1 cellular context compared by ENCODE assay signal in genomic region chr14:90518075-90518940, GRCh38.
TF ChIP-seq lines count a peak whose summit lies in the region.

No MANE protein-coding gene starts in this region.

TF ChIP-seq in SK-N-SH, 30 proteins besides CTCF, POLR2A, EP300 and RAD21 (continued from another document):
- TF ChIP-seq ZBTB33 (IDR thresholded peaks at IDR 0.05; ENCODE audit: borderline replicate concordance, low read depth) (no peak), EZH2phosphoT487 (IDR thresholded peaks at IDR 0.05; ENCODE audit: borderline replicate concordance, low read depth) (no peak), GATA2 (CRISPR knock-in tag; IDR thresholded peaks at IDR 0.05) (no peak), FOXJ3 (CRISPR knock-in tag; IDR thresholded peaks at IDR 0.05) (no peak), ELF1 (IDR thresholded peaks at IDR 0.05) (no peak), SMC3 (IDR thresholded peaks at IDR 0.05; ENCODE audit: low read depth, low read length) (no peak), CHD2 (IDR thresholded peaks at IDR 0.05; ENCODE audit: low read length, partially characterized antibody) (no peak), PBX3 (IDR thresholded peaks at IDR 0.05) (no peak), NFIC (IDR thresholded peaks at IDR 0.05; ENCODE audit: borderline replicate concordance) (no peak), POLR2AphosphoS5 (IDR thresholded peaks at IDR 0.05; ENCODE audit: low read depth, low read length) (no peak), FOSL2 (IDR thresholded peaks at IDR 0.05; ENCODE audit: borderline replicate concordance, low read depth) (no peak), RFX5 (IDR thresholded peaks at IDR 0.05; ENCODE audit: low read length) (no peak), YY1 (IDR thresholded peaks at IDR 0.05; ENCODE audit: low read depth) (no peak), MXI1 (IDR thresholded peaks at IDR 0.05; ENCODE audit: low read depth, low read length) (no peak), FOXM1 (IDR thresholded peaks at IDR 0.05; ENCODE audit: low read depth) (no peak), REST (IDR thresholded peaks at IDR 0.05; ENCODE audit: low read depth, low read length) (no peak), RXRA (IDR thresholded peaks at IDR 0.05; ENCODE audit: borderline replicate concordance, low read depth) (no peak), MEF2A (IDR thresholded peaks at IDR 0.05; ENCODE audit: borderline replicate concordance, low read depth) (no peak), TCF12 (IDR thresholded peaks at IDR 0.05) (no peak)
